ENCODE assay signal across 7 cellular contexts in genomic region chr6:155340464-155341129, GRCh38. TPM values are rescaled to one million over a fixed set of nuclear protein-coding genes. Genes with fewer than 3 reads are reported as not detected.
A peak's percentile ranks its signal among the peaks of the same experiment; 100 is the strongest.
DNase-seq lines count a peak whose midpoint lies in the region; ATAC-seq and TF ChIP-seq lines count a peak whose summit lies in the region.

No MANE protein-coding gene starts in this region.

- TF ChIP-seq CTCF in progenitor cell of endocrine pancreas (IDR thresholded peaks at IDR 0.05; ENCODE audit: unreplicated experiment), result peak; percentile 23

- no peaks in the 10 kb centered on the region for H3K27me3 Mint-ChIP-seq in progenitor cell of endocrine pancreas

- H3K9me3 Mint-ChIP-seq in progenitor cell of endocrine pancreas (ENCODE audit: low read depth), result peaks cover 51% of the 10 kb centered on the region

- no peak overlapping the region for H3K4me3 Mint-ChIP-seq in progenitor cell of endocrine pancreas (ENCODE audit: low read depth)

- ATAC-seq in GM18867 (IDR thresholded peaks at IDR 0.05; ENCODE audit: unreplicated experiment) (peak; percentile 45), HG02759 (IDR thresholded peaks at IDR 0.05; ENCODE audit: unreplicated experiment) (peak; percentile 28), Right ventricle myocardium inferior (no peak)

- peaks cover 12% of the 10 kb centered on the region for H3K36me3 Mint-ChIP-seq in progenitor cell of endocrine pancreas (ENCODE audit: insufficient read depth)

- H3K4me1 Mint-ChIP-seq in progenitor cell of endocrine pancreas (ENCODE audit: low read depth), result no peaks in the 10 kb centered on the region

- DNase-seq in T1000 (lab: John Stamatoyannopoulos, UW), result peak; percentile 24
- no peak for DNase-seq in progenitor cell of endocrine pancreas (ENCODE audit: low spot score, unreplicated experiment)
- DNase-seq in NCI-H2196 (lab: John Stamatoyannopoulos, UW; ENCODE audit: unreplicated experiment), result no peak
- no peak for DNase-seq in Right ventricle myocardium inferior (ENCODE audit: missing footprints)
- no peak for DNase-seq in cerebellum (ENCODE audit: low spot score)

- intact Hi-C loops in Right ventricle myocardium inferior (cut with DNase I), result no loop called here

- no peak overlapping the region for H3K27ac Mint-ChIP-seq in progenitor cell of endocrine pancreas

RNA-seq across cellular contexts. Expression of gene TFB1M, which starts 26.3 kb away (rescaled TPM):
- total RNA-seq in progenitor cell of endocrine pancreas, result 33.2 and 37.4 TPM in 2 replicates
- 17.9 TPM for total RNA-seq in Right ventricle myocardium inferior
- total RNA-seq in cerebellum, result 26.8 TPM
